17 cellular contexts compared by ENCODE assay signal in the genomic region with DNA sequence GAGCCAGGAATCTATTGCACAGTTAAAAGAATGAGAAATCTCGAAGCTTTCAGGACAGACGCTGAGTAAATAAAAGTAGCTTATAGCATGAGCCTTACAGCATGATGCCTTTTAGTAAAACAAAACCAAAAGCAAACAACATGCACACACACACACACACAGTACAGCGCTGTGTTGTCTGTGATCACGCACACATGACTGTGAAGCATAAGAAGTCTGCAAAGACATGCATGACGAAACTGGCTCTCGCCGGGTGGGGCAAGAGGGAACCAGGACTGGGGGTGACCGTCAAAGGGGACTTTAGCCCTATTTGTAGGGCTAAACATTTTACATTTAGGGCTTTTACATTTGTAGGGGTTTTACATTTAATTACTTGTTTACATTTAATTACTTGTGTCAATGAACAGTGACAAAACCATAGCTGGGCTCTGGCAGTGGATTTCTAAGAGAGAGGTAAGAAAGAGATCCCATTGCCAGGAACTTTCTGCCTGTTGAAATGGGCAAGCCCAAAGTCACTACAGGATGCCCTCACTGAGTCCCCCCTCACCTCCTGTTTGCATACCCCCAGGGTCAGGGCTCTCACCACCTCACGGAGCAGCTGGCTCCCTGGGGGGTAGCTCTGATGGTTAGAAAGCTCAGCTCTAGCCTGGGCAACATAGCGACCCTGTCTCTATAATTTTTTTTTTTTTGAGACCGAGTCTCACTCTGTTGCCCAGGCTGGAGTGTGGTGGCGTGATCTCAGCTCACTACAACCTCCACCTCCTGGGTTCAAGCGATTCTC. TPM values are rescaled to one million over a fixed set of nuclear protein-coding genes. Genes with fewer than 3 reads are reported as not detected.
DNase-seq lines count a peak whose midpoint lies in the region; ATAC-seq and TF ChIP-seq lines count a peak whose summit lies in the region.
"Had no signal": no experiment of that assay in that cellular context is flagged by ENCODE, and none has a peak within 500 bp of the region (broad histone marks: within the 10 kb centered on the region; RNA-seq: fewer than 3 reads in every experiment).

No MANE protein-coding gene starts in this region.

- H3K4me3 Mint-ChIP-seq in stimulated activated naive CD8-positive, alpha-beta T cell treated with anti-CD3 and anti-CD28 coated beads, Interleukin-15, amount 100 ng/mL, for 72 hours, result no peak overlapping the region
- no peak overlapping the region for H3K4me3 Mint-ChIP-seq in activated CD4-positive, alpha-beta memory T cell treated with anti-CD3 and anti-CD28 coated beads, Interleukin-2, amount 10 ng/mL, durations not matched to agents 7 days and 5 days

- intact Hi-C loops in OCI-LY7 (cut with micrococcal nuclease; ENCODE audit: unreplicated experiment), result no loop called here

- peak overlapping the region; percentile 29 for H3K4me3 ChIP-seq in OCI-LY7 (ENCODE audit: low read depth, low read length, poor library complexity, severe bottlenecking)

- H3K36me3 ChIP-seq in OCI-LY7 (ENCODE audit: insufficient read depth, low read length), result no peaks in the 10 kb centered on the region

- peak overlapping the region; percentile 67 for H3K4me2 ChIP-seq in OCI-LY7 (ENCODE audit: low read length)
- H3K4me2 ChIP-seq: SK-N-SH had no signal

- peaks cover 100% of the 10 kb centered on the region for H3K4me1 ChIP-seq in OCI-LY7 (ENCODE audit: insufficient read depth, low read length, poor library complexity, severe bottlenecking)

- peak overlapping the region; percentile 70; the same call in 1 of the 2 replicates for H2AFZ ChIP-seq in OCI-LY7 (ENCODE audit: low read length)

- DNase-seq in stimulated activated naive CD8-positive, alpha-beta T cell treated with anti-CD3 and anti-CD28 coated beads, Interleukin-15, Interleukin-2, amounts not matched to agents 100 U/mL and 50 U/mL, for 24 hours, result no peak
- no peak for DNase-seq in stimulated activated naive CD8-positive, alpha-beta T cell treated with anti-CD3 and anti-CD28 coated beads, Interleukin-15, amount 100 ng/mL, for 72 hours
- peak; percentile 54 for DNase-seq in OCI-LY7 (ENCODE audit: low spot score)
- no peak for DNase-seq in activated CD4-positive, alpha-beta memory T cell treated with anti-CD3 and anti-CD28 coated beads, Interleukin-2, amount 10 ng/mL, durations not matched to agents 7 days and 5 days
- DNase-seq in HCEC 1CT, result no peak
- DNase-seq in LoVo (ENCODE audit: low spot score), result no peak
- DNase-seq: activated CD4-positive, alpha-beta T cell treated with anti-CD3 and anti-CD28 coated beads, Interleukin-2, amount 50 U/mL, for 1 hour; activated gamma-delta T cell; DMS 273 treated with DMSO at 0.1 percent for 48 hours; hypothalamus; SK-N-SH had no signal

- no peak for TF ChIP-seq CTCF in OCI-LY7 (conservative IDR thresholded peaks at IDR 0.05; ENCODE audit: low read length)

- no peaks in the 10 kb centered on the region for H3K9me2 ChIP-seq in OCI-LY7 (ENCODE audit: insufficient read depth, low read length)
- H3K9me2 ChIP-seq: SK-N-SH had no signal

- ATAC-seq in stimulated activated naive CD8-positive, alpha-beta T cell treated with anti-CD3 and anti-CD28 coated beads, Interleukin-15, Interleukin-2, amounts not matched to agents 100 U/mL and 50 U/mL, for 24 hours, result peak; percentile 29
- no peak for ATAC-seq in stimulated activated naive CD8-positive, alpha-beta T cell treated with anti-CD3 and anti-CD28 coated beads, Interleukin-15, amount 100 ng/mL, for 72 hours
- peak; percentile 31 for ATAC-seq in HG02759 (IDR thresholded peaks at IDR 0.05; ENCODE audit: unreplicated experiment)
- ATAC-seq in SK-N-SH treated with all-trans-retinoic acid at 6 μM for 48 hours, result no peak

- H3K79me2 ChIP-seq in OCI-LY7 (ENCODE audit: insufficient read depth, low read depth, low read length), result peaks cover 16% of the 10 kb centered on the region; the same call in 1 of the 2 replicates

- no peaks in the 10 kb centered on the region for H3K9me3 Mint-ChIP-seq in stimulated activated naive CD8-positive, alpha-beta T cell treated with anti-CD3 and anti-CD28 coated beads, Interleukin-15, amount 100 ng/mL, for 72 hours
- H3K9me3 Mint-ChIP-seq in activated CD4-positive, alpha-beta memory T cell treated with anti-CD3 and anti-CD28 coated beads, Interleukin-2, amount 10 ng/mL, durations not matched to agents 7 days and 5 days, result peaks cover 2% of the 10 kb centered on the region

- peak overlapping the region; percentile 90 for H3K27ac ChIP-seq in OCI-LY7 (ENCODE audit: low read depth, low read length, poor library complexity, severe bottlenecking)

- H3K27ac Mint-ChIP-seq in stimulated activated naive CD8-positive, alpha-beta T cell treated with anti-CD3 and anti-CD28 coated beads, Interleukin-15, amount 100 ng/mL, for 72 hours, result no peak overlapping the region
- no peak overlapping the region for H3K27ac Mint-ChIP-seq in activated CD4-positive, alpha-beta memory T cell treated with anti-CD3 and anti-CD28 coated beads, Interleukin-2, amount 10 ng/mL, durations not matched to agents 7 days and 5 days

- H4K20me1 ChIP-seq in OCI-LY7 (ENCODE audit: insufficient read depth, low read length), result no peaks in the 10 kb centered on the region

- no peaks in the 10 kb centered on the region for H3K9me3 ChIP-seq in OCI-LY7 (ENCODE audit: low read length)
- H3K9me3 ChIP-seq: SK-N-SH had no signal

- POLR2A ChIA-PET in OCI-LY7 (lab: Charles Lee), result interaction anchor here (0.6 to 6.9 kb wide), 5 partner anchors 9 to 1061 kb away, joined by 3 to 65 read pairs (median 4); no protein-coding TSS in a partner anchor
- POLR2A ChIA-PET in activated CD4-positive, alpha-beta memory T cell treated with anti-CD3 and anti-CD28 coated beads, Interleukin-2, amount 10 ng/mL, durations not matched to agents 7 days and 5 days (lab: Charles Lee), result no interaction called here

- peaks cover 8% of the 10 kb centered on the region for H3K27me3 Mint-ChIP-seq in stimulated activated naive CD8-positive, alpha-beta T cell treated with anti-CD3 and anti-CD28 coated beads, Interleukin-15, amount 100 ng/mL, for 72 hours
- H3K27me3 Mint-ChIP-seq in activated CD4-positive, alpha-beta memory T cell treated with anti-CD3 and anti-CD28 coated beads, Interleukin-2, amount 10 ng/mL, durations not matched to agents 7 days and 5 days, result peaks cover 6% of the 10 kb centered on the region

- BruUV-seq in OCI-LY7 (replicated peaks; lab: Mats Ljungman, UMichigan), result no TSS peak

- H3K4me1 Mint-ChIP-seq in stimulated activated naive CD8-positive, alpha-beta T cell treated with anti-CD3 and anti-CD28 coated beads, Interleukin-15, amount 100 ng/mL, for 72 hours, result peaks cover 24% of the 10 kb centered on the region
- H3K4me1 Mint-ChIP-seq in activated CD4-positive, alpha-beta memory T cell treated with anti-CD3 and anti-CD28 coated beads, Interleukin-2, amount 10 ng/mL, durations not matched to agents 7 days and 5 days, result peaks cover 25% of the 10 kb centered on the region

- CTCF ChIA-PET in OCI-LY7 (lab: Charles Lee; ENCODE audit: unreplicated experiment), result interaction anchor here (1.0 to 1.4 kb wide), 2 partner anchors 9 to 13 kb away, joined by 4 to 5 read pairs; no protein-coding TSS in a partner anchor
- CTCF ChIA-PET in activated CD4-positive, alpha-beta memory T cell treated with anti-CD3 and anti-CD28 coated beads, Interleukin-2, amount 10 ng/mL, durations not matched to agents 7 days and 5 days (lab: Charles Lee), result interaction anchor here (0.6 to 1.4 kb wide), 2 partner anchors 18 to 503 kb away, joined by 3 read pairs; no protein-coding TSS in a partner anchor

- H3K36me3 Mint-ChIP-seq in activated CD4-positive, alpha-beta memory T cell treated with anti-CD3 and anti-CD28 coated beads, Interleukin-2, amount 10 ng/mL, durations not matched to agents 7 days and 5 days (ENCODE audit: low read depth), result no peaks in the 10 kb centered on the region

TF ChIP-seq in SK-N-SH treated with all-trans-retinoic acid at 6 μM for 48 hours, 23 proteins besides CTCF, POLR2A, EP300 and RAD21:
- TF ChIP-seq ZFP30 (CRISPR knock-in tag; IDR thresholded peaks at IDR 0.05), result no peak
- TF ChIP-seq CSDC2 (CRISPR knock-in tag; IDR thresholded peaks at IDR 0.05), result no peak
- no peak for TF ChIP-seq OSR1 (CRISPR knock-in tag; IDR thresholded peaks at IDR 0.05)
- no peak for TF ChIP-seq ZNF8 (CRISPR knock-in tag; IDR thresholded peaks at IDR 0.05)
- no peak for TF ChIP-seq BACH2 (CRISPR knock-in tag; IDR thresholded peaks at IDR 0.05; ENCODE audit: borderline replicate concordance)
- no peak for TF ChIP-seq RARB (CRISPR knock-in tag; IDR thresholded peaks at IDR 0.05)
- TF ChIP-seq, protein P1, sequence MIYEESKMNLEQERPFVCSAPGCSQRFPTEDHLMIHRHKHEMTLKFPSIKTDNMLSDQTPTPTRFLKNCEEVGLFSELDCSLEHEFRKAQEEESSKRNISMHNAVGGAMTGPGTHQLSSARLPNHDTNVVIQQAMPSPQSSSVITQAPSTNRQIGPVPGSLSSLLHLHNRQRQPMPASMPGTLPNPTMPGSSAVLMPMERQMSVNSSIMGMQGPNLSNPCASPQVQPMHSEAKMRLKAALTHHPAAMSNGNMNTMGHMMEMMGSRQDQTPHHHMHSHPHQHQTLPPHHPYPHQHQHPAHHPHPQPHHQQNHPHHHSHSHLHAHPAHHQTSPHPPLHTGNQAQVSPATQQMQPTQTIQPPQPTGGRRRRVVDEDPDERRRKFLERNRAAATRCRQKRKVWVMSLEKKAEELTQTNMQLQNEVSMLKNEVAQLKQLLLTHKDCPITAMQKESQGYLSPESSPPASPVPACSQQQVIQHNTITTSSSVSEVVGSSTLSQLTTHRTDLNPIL (CRISPR knock-in tag; IDR thresholded peaks at IDR 0.05; ENCODE audit: low read depth), result no peak
- no peak for TF ChIP-seq PPARA (CRISPR knock-in tag; IDR thresholded peaks at IDR 0.05; ENCODE audit: borderline replicate concordance)
- TF ChIP-seq ARNTL (CRISPR knock-in tag; IDR thresholded peaks at IDR 0.05; ENCODE audit: borderline replicate concordance, low read depth), result no peak

RNA-seq across cellular contexts. Expression of gene TNFRSF13B, which starts 2.0 kb away (rescaled TPM):
- 15.5 and 19.3 TPM in 2 replicates for total RNA-seq in OCI-LY7 (2014; rRNA removed; shearing (Covaris generic))
- 5.7 and 7.5 TPM in 2 replicates for total RNA-seq in OCI-LY7 (2022)
- not detected for total RNA-seq in activated CD4-positive, alpha-beta memory T cell treated with anti-CD3 and anti-CD28 coated beads, Interleukin-2, amount 10 ng/mL, durations not matched to agents 7 days and 5 days
- total RNA-seq: A673, endothelial cell of umbilical vein, posterior vena cava, temporal lobe had no signal

Comparison
In these comparisons a context has a peak if more than half of its experiments do, and no peak if none do; other contexts are left out.
1. ATAC-seq: peak in stimulated activated naive CD8-positive, alpha-beta T cell treated with anti-CD3 and anti-CD28 coated beads, Interleukin-15, Interleukin-2, amounts not matched to agents 100 U/mL and 50 U/mL, for 24 hours (single experiment) and HG02759 (single experiment); none in stimulated activated naive CD8-positive, alpha-beta T cell treated with anti-CD3 and anti-CD28 coated beads, Interleukin-15, amount 100 ng/mL, for 72 hours (single experiment) and SK-N-SH treated with all-trans-retinoic acid at 6 μM for 48 hours (single experiment).
2. RNA of gene TNFRSF13B, which starts 2.0 kb away (total RNA-seq): 5.7 to 19.3 TPM in OCI-LY7; not detected in activated CD4-positive, alpha-beta memory T cell treated with anti-CD3 and anti-CD28 coated beads, Interleukin-2, amount 10 ng/mL, durations not matched to agents 7 days and 5 days; every median in the first group is over 4 times any median in the second.